Comparison of ENCODE assay signal across 16 cellular contexts in genomic region chr6:113375950-113376846, GRCh38.
DNase-seq lines count a peak whose midpoint lies in the region; ATAC-seq, FAIRE-seq and TF ChIP-seq lines count a peak whose summit lies in the region.
"Had no signal": no experiment of that assay in that cellular context is flagged by ENCODE, and none has a peak within 500 bp of the region (broad histone marks: within the 10 kb centered on the region; RNA-seq: fewer than 3 reads in every experiment).

No MANE protein-coding gene starts in this region.

- H3K4me3 ChIP-seq in keratinocyte (ENCODE audit: control insufficient read depth in 2 of 3, extremely low read depth in 1 of 3, insufficient read depth in 2 of 3, low read depth in 1 of 3, low read length in 3 of 3), result no peak overlapping the region
- H3K4me3 ChIP-seq in pancreas, result no peak overlapping the region
- H3K4me3 ChIP-seq: cardiac muscle cell, sigmoid colon had no signal

- dilution Hi-C loops in keratinocyte (cut with MboI; ENCODE audit: extremely low pct_ligation_motif_present, low sequenced_read_pairs), result no loop called here

- 83 to 85% methylated on average over 7 of the region's 7 CpGs for WGBS in pancreas, 2 donors

- TF ChIP-seq CTCF in keratinocyte (optimal IDR thresholded peaks at IDR 0.05 in 1 of 3, IDR thresholded peaks at IDR 0.05 in 1 of 3, conservative IDR thresholded peaks at IDR 0.05 in 1 of 3; ENCODE audit: extremely low read depth in 1 of 3, insufficient read depth in 2 of 3, low read length in 3 of 3) (no peak), pancreas (IDR thresholded peaks at IDR 0.05) (no peak), GM13976 (IDR thresholded peaks at IDR 0.05; ENCODE audit: borderline replicate concordance, control extremely low read depth, extremely low read depth, insufficient read depth, missing control alignments) (no peak)

- no peaks in the 10 kb centered on the region for H4K20me1 ChIP-seq in keratinocyte (ENCODE audit: control insufficient read depth, extremely low read depth, insufficient read depth, low read length)

- FAIRE-seq in keratinocyte (lab: Jason Lieb, UNC), result no peak
- FAIRE-seq in pancreas (lab: Jason Lieb, UNC), result no peak

- intact Hi-C loops in pancreas (cut with DNase I) (no loop called here), Right ventricle myocardium superior (cut with DNase I) (no loop called here)

- no peak overlapping the region for H3K9ac ChIP-seq in keratinocyte (ENCODE audit: control insufficient read depth, extremely low read depth, insufficient read depth, low read length)

- peak overlapping the region; percentile 93 for H2AFZ ChIP-seq in keratinocyte (ENCODE audit: control insufficient read depth, low read length)

- H3K27me3 ChIP-seq in keratinocyte (ENCODE audit: control insufficient read depth, extremely low read depth, insufficient read depth, low read length), result no peaks in the 10 kb centered on the region
- no peaks in the 10 kb centered on the region for H3K27me3 ChIP-seq in pancreas
- H3K27me3 ChIP-seq: cardiac muscle cell, sigmoid colon had no signal

- H3K36me3 ChIP-seq in keratinocyte (ENCODE audit: control insufficient read depth in 2 of 2, extremely low read depth in 1 of 2, insufficient read depth in 2 of 2, low read length in 2 of 2), result no peaks in the 10 kb centered on the region
- H3K36me3 ChIP-seq in pancreas, result no peaks in the 10 kb centered on the region
- H3K36me3 ChIP-seq: cardiac muscle cell, sigmoid colon had no signal

- H3K4me2 ChIP-seq in keratinocyte (ENCODE audit: control insufficient read depth, extremely low read depth, insufficient read depth, low read depth, low read length), result peak overlapping the region; percentile 54

- in situ Hi-C loops in GM13976 (cut with MboI; ENCODE audit: low sequenced_read_pairs, unreplicated experiment), result no loop called here

- H3K4me1 ChIP-seq in keratinocyte (ENCODE audit: control insufficient read depth, extremely low read depth, insufficient read depth, low read length) (peaks cover 12% of the 10 kb centered on the region), pancreas (no peaks in the 10 kb centered on the region)

- H3K27ac ChIP-seq in keratinocyte (ENCODE audit: control insufficient read depth, insufficient read depth, low read length), result peak overlapping the region; percentile 47
- H3K27ac ChIP-seq in pancreas, result no peak overlapping the region
- H3K27ac ChIP-seq: cardiac muscle cell, HL-60, sigmoid colon had no signal

- no peaks in the 10 kb centered on the region for H3K79me2 ChIP-seq in keratinocyte (ENCODE audit: control insufficient read depth, insufficient read depth, low read length)

- H3K9me3 ChIP-seq in keratinocyte (ENCODE audit: control insufficient read depth, low read depth, low read length) (no peaks in the 10 kb centered on the region), pancreas (no peaks in the 10 kb centered on the region)
- H3K9me3 ChIP-seq: sigmoid colon had no signal

- DNase-seq in HS-27A (ENCODE audit: low read depth) (peak; percentile 86), astrocyte of the hippocampus (ENCODE audit: low read depth, low spot score) (peak; percentile 68), keratinocyte (ENCODE audit: low read depth, low spot score) (no peak), pancreas (no peak), Right ventricle myocardium superior (no peak), HuH-7.5 (ENCODE audit: low spot score) (no peak), GM13976 (ENCODE audit: low spot score) (no peak)
- DNase-seq: GOT3, MV-4-11, naive B cell, OCI-M1, sigmoid colon, T-helper 17 cell had no signal

- no peak for ATAC-seq in pancreas
- ATAC-seq in Right ventricle myocardium superior (ENCODE audit: poor library complexity), result no peak
- ATAC-seq: esophagus mucosa, T-helper 17 cell had no signal

- H3K9me1 ChIP-seq in keratinocyte (ENCODE audit: control insufficient read depth, extremely low read depth, insufficient read depth, low read length), result no peaks in the 10 kb centered on the region

Comparison
In these comparisons a context has a peak if more than half of its experiments do, and no peak if none do; other contexts are left out.
1. DNase-seq: peak in HS-27A (single experiment) and astrocyte of the hippocampus (single experiment); none in keratinocyte (single experiment), pancreas (0 of 6), Right ventricle myocardium superior (single experiment), HuH-7.5 (single experiment) and GM13976 (single experiment).